ENCODE assay signal across 12 cellular contexts in the genomic region with DNA sequence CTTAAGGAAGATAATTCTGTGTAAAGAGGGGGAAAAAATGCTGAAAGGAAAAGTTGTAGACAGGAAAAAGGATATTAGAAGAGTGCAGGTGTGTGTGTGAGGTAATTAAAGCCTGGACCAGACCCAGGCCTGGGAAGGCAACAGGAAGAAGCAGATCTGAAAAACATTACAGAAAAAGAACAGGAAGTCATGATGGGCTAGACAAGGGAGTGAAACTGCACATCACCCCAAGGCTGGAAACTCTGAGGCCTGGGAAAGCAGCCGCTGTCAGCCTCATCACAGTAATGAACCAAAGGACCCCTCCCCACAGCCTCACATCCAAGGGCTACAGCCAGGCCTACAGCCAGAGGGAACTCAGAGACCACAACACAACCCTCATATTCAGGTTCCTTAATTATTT.
DNase-seq lines count a peak whose midpoint lies in the region; ATAC-seq and TF ChIP-seq lines count a peak whose summit lies in the region.
"Had no signal": no experiment of that assay in that cellular context is flagged by ENCODE, and none has a peak within 500 bp of the region (broad histone marks: within the 10 kb centered on the region; RNA-seq: fewer than 3 reads in every experiment).

No MANE protein-coding gene starts in this region.

- TF ChIP-seq EP300 in transverse colon (IDR thresholded peaks at IDR 0.05; ENCODE audit: low read depth) = no peak

- intact Hi-C loops in sciatic nerve (cut with DNase I) (no loop called here), transverse colon (cut with DNase I; ENCODE audit: low total_unique reads) (no loop called here)

- no peaks in the 10 kb centered on the region for H3K27me3 ChIP-seq in mesenchymal stem cell (ENCODE audit: control insufficient read depth in 1 of 2, insufficient read depth in 1 of 2, low read length in 2 of 2)
- H3K27me3 ChIP-seq in transverse colon = no peaks in the 10 kb centered on the region
- H3K27me3 ChIP-seq: Peyer's patch had no signal

- no peak for TF ChIP-seq CTCF in transverse colon (IDR thresholded peaks at IDR 0.05)

- H3K18ac ChIP-seq in mesenchymal stem cell (ENCODE audit: low read depth in 1 of 2, low read length in 2 of 2) = no peak overlapping the region

- H3K4me3 ChIP-seq in mesenchymal stem cell (ENCODE audit: insufficient read depth in 1 of 2, low read depth in 1 of 2, low read length in 2 of 2) = no peak overlapping the region
- no peak overlapping the region for H3K4me3 ChIP-seq in transverse colon
- H3K4me3 ChIP-seq: Peyer's patch had no signal

- H2BK12ac ChIP-seq in mesenchymal stem cell (ENCODE audit: low read length in 2 of 2) = peak overlapping the region in 1 of 2 experiments; percentile 7

- no peak for TF ChIP-seq POLR2A in transverse colon (IDR thresholded peaks at IDR 0.05)

- no peaks in the 10 kb centered on the region for H3K4me1 ChIP-seq in mesenchymal stem cell (ENCODE audit: control insufficient read depth, insufficient read depth, low read depth, low read length)
- H3K4me1 ChIP-seq in transverse colon = no peaks in the 10 kb centered on the region
- H3K4me1 ChIP-seq: Peyer's patch had no signal

- H3K36me3 Mint-ChIP-seq in IgD-negative memory B cell = no peaks in the 10 kb centered on the region

- no peak overlapping the region for H3K23ac ChIP-seq in mesenchymal stem cell (ENCODE audit: low read length in 2 of 2)

- H2BK15ac ChIP-seq in mesenchymal stem cell (ENCODE audit: low read depth, poor library complexity, severe bottlenecking) = no peak overlapping the region

- no peak overlapping the region for H2AK5ac ChIP-seq in mesenchymal stem cell (ENCODE audit: low read length, severe bottlenecking)

- H3K9me3 Mint-ChIP-seq in IgD-negative memory B cell = no peaks in the 10 kb centered on the region
- H3K9me3 Mint-ChIP-seq: activated CD4-positive, alpha-beta T cell treated with anti-CD3 and anti-CD28 coated beads, Interleukin-2, amount 10 ng/mL, durations not matched to agents 7 days and 5 days; nephron had no signal

- no peak overlapping the region for H3K14ac ChIP-seq in mesenchymal stem cell (ENCODE audit: low read length in 2 of 2)

- H4K91ac ChIP-seq in mesenchymal stem cell (ENCODE audit: low read length) = peak overlapping the region; percentile 21

- peak; percentile 56 for ATAC-seq in GM18861 (IDR thresholded peaks at IDR 0.05; ENCODE audit: unreplicated experiment)
- peak; percentile 62 for ATAC-seq in GM21528 (IDR thresholded peaks at IDR 0.05; ENCODE audit: low FRiP score, unreplicated experiment)
- no peak for ATAC-seq in sciatic nerve

- H3K4me1 Mint-ChIP-seq in IgD-negative memory B cell = peaks cover 11 to 28% (median 19%) of the 10 kb centered on the region in 3 donors

- no peak overlapping the region for H3K27ac ChIP-seq in mesenchymal stem cell (ENCODE audit: low read length, poor library complexity, severe bottlenecking)
- no peak overlapping the region for H3K27ac ChIP-seq in transverse colon

- no peak overlapping the region for H2AFZ ChIP-seq in mesenchymal stem cell (ENCODE audit: low read depth, low read length)

- no peaks in the 10 kb centered on the region for H3K27me3 Mint-ChIP-seq in IgD-negative memory B cell
- H3K27me3 Mint-ChIP-seq: activated CD4-positive, alpha-beta T cell treated with anti-CD3 and anti-CD28 coated beads, Interleukin-2, amount 10 ng/mL, durations not matched to agents 7 days and 5 days had no signal

- in situ Hi-C loops in transverse colon (cut with MboI; ENCODE audit: low pct_ligation_motif_present in 1 of 4, low pct_unique_long_range_greater_than_20kb in 1 of 4, low sequenced_read_pairs in 3 of 4) = loop anchor here in 1 of 4 donors (25.0 kb wide), 1 partner anchor 215 kb away; no protein-coding TSS in a partner anchor

- H2BK5ac ChIP-seq in mesenchymal stem cell (ENCODE audit: low read depth, low read length, poor library complexity, severe bottlenecking) = no peak overlapping the region

- peak overlapping the region; percentile 38 for H4K8ac ChIP-seq in mesenchymal stem cell (ENCODE audit: low read length)

- no peak overlapping the region for H2BK120ac ChIP-seq in mesenchymal stem cell (ENCODE audit: low read depth, low read length)

- H3K4ac ChIP-seq in mesenchymal stem cell (ENCODE audit: low read depth in 1 of 2, low read length in 2 of 2) = no peak overlapping the region

- H3K9ac ChIP-seq in mesenchymal stem cell (ENCODE audit: low read length) = no peak overlapping the region

- no peak for DNase-seq in mesenchymal stem cell
- DNase-seq in sciatic nerve (ENCODE audit: low spot score) = no peak
- DNase-seq in transverse colon = no peak
- no peak for DNase-seq in COLO829 (ENCODE audit: low spot score)
- DNase-seq: activated CD4-positive, alpha-beta T cell treated with anti-CD3 and anti-CD28 coated beads, Interleukin-2, amount 10 ng/mL, durations not matched to agents 7 days and 5 days; NCI-H1417 treated with DMSO at 0.1 percent for 48 hours; Peyer's patch; stimulated activated CD4-positive, alpha-beta T cell treated with anti-CD3 and anti-CD28 coated beads, Interleukin-1b, Interleukin-23, amount 100 ng/mL, for 48 hours had no signal

- H3K4me2 ChIP-seq in mesenchymal stem cell (ENCODE audit: low read length, poor library complexity, severe bottlenecking) = no peak overlapping the region

- H3K4me3 Mint-ChIP-seq in IgD-negative memory B cell = peak overlapping the region in 1 of 4 donors; percentile 4
- H3K4me3 Mint-ChIP-seq: activated CD4-positive, alpha-beta T cell treated with anti-CD3 and anti-CD28 coated beads, Interleukin-2, amount 10 ng/mL, durations not matched to agents 7 days and 5 days; nephron had no signal

- WGBS in mesenchymal stem cell = 62% methylated on average over 1 of the region's 1 CpG
- 56% methylated on average over 1 of the region's 1 CpG; no CpG with 5 or more reads in 1 of the 2 donors for WGBS in transverse colon (ENCODE audit: low coverage in 1 of 2), 2 donors

- H3K36me3 ChIP-seq in mesenchymal stem cell (ENCODE audit: control insufficient read depth in 1 of 2, insufficient read depth in 2 of 2, low read depth in 1 of 2, low read length in 2 of 2) (no peaks in the 10 kb centered on the region), transverse colon (no peaks in the 10 kb centered on the region)
- H3K36me3 ChIP-seq: Peyer's patch had no signal

- peaks cover 8% of the 10 kb centered on the region for H3K9me3 ChIP-seq in mesenchymal stem cell (ENCODE audit: control insufficient read depth, low read length)
- H3K9me3 ChIP-seq in transverse colon = no peaks in the 10 kb centered on the region
- H3K9me3 ChIP-seq: Peyer's patch had no signal

- no peaks in the 10 kb centered on the region for H3K79me1 ChIP-seq in mesenchymal stem cell (replicated peaks; ENCODE audit: low read length, poor library complexity, severe bottlenecking)

- H3K27ac Mint-ChIP-seq in IgD-negative memory B cell = peak overlapping the region in 2 of 3 donors; percentile 4 to 84
- H3K27ac Mint-ChIP-seq: activated CD4-positive, alpha-beta T cell treated with anti-CD3 and anti-CD28 coated beads, Interleukin-2, amount 10 ng/mL, durations not matched to agents 7 days and 5 days had no signal
